Comparison of ENCODE assay signal across 14 cellular contexts in the genomic region with DNA sequence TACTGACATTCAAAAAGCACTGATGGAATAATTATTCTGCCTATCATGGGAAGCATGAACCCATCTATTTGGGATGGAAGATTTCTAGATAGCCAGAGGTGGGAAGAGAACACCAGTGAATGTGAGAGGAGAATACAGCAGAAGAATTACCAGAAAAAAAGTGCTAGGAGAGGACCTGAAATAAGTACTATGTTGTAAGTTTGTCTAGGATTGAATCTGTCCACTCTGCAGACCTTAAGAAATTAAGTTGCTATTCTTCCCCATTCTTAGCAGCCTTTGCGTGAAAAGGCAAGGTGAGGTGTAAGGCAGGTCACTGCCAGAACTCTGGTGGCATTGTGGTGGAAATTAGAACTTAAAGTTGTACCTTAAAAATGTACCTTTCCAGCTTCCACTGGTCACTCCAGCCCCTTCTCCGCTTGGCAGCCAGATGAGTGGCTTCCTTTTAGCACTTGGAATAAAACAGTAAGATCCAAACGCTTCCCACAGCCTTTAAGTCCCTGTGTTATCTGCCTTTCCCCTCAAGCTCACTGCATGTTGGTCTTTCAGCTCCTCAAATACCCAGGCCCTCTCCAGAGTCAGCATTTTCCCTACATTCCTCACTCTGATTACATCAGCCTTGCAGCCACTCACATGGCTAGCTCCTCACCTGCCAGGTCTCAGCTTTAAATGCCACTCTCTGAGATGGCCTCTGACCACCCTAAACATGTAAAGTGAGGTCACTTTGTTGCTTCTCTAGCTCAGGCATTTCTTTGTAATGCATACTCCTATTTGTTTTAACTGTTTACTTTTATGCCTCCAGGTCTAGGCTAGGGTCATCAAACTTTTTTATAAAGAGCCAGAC.
DNase-seq lines count a peak whose midpoint lies in the region; ATAC-seq, FAIRE-seq and TF ChIP-seq lines count a peak whose summit lies in the region.
"Had no signal": no experiment of that assay in that cellular context is flagged by ENCODE, and none has a peak within 500 bp of the region (broad histone marks: within the 10 kb centered on the region; RNA-seq: fewer than 3 reads in every experiment).

No MANE protein-coding gene starts in this region.

- H3K27ac ChIP-seq in HUES48 (ENCODE audit: low read depth, low read length) = peak overlapping the region; percentile 90
- H3K27ac ChIP-seq in HepG2 (ENCODE audit: extremely low read length, insufficient read depth, low read length) = peak overlapping the region; percentile 30
- H3K27ac ChIP-seq: testis had no signal

- H3K36me3 Mint-ChIP-seq in Caco-2 (ENCODE audit: insufficient read depth, unreplicated experiment) = peaks cover 68% of the 10 kb centered on the region
- H3K36me3 Mint-ChIP-seq in activated naive CD8-positive, alpha-beta T cell treated with anti-CD3 and anti-CD28 coated beads, Interleukin-2, amount 50 U/mL, for 24 hours (ENCODE audit: low read depth) = peaks cover 49% of the 10 kb centered on the region

- peaks cover 6% of the 10 kb centered on the region for H3K4me1 ChIP-seq in Caco-2
- H3K4me1 ChIP-seq in HUES48 (ENCODE audit: control insufficient read depth, insufficient read depth, low read length) = peaks cover 46% of the 10 kb centered on the region
- peaks cover 49% of the 10 kb centered on the region for H3K4me1 ChIP-seq in HepG2 (ENCODE audit: insufficient read depth, low read length)

- H3K27me3 Mint-ChIP-seq in Caco-2 (ENCODE audit: insufficient read depth, unreplicated experiment) = no peaks in the 10 kb centered on the region
- no peaks in the 10 kb centered on the region for H3K27me3 Mint-ChIP-seq in activated naive CD8-positive, alpha-beta T cell treated with anti-CD3 and anti-CD28 coated beads, Interleukin-2, amount 50 U/mL, for 24 hours

- no peak for TF ChIP-seq EP300 in HepG2 (IDR thresholded peaks at IDR 0.05; ENCODE audit: low read depth in 2 of 2, low read length in 2 of 2)
- no peak for TF ChIP-seq EP300 in HepG2 (CRISPR knock-in tag; IDR thresholded peaks at IDR 0.05; ENCODE audit: borderline replicate concordance)

- no peak for TF ChIP-seq CTCF in Caco-2 (IDR thresholded peaks at IDR 0.05; ENCODE audit: insufficient read depth in 1 of 2, low read depth in 1 of 2, low read length in 1 of 2, severe bottlenecking in 1 of 2, unreplicated experiment in 1 of 2)
- no peak for TF ChIP-seq CTCF in HepG2 (CRISPR knock-in tag; IDR thresholded peaks at IDR 0.05)

- peaks cover 15% of the 10 kb centered on the region; the same call in 1 of the 2 replicates for H4K20me1 ChIP-seq in HepG2 (ENCODE audit: insufficient read depth, low read length)

- CTCF ChIA-PET in Caco-2 (lab: Charles Lee) = no interaction called here
- CTCF ChIA-PET in HepG2 (lab: Yijun Ruan, JAX; ENCODE audit: low intra/inter-chr PET ratio, low total read pairs) = no interaction called here

- 83% methylated on average over 3 of the region's 3 CpGs for WGBS in HepG2 (ENCODE audit: low lambda C conversion rate)

- no peak for TF ChIP-seq RAD21 in HepG2 (CRISPR knock-in tag; IDR thresholded peaks at IDR 0.05)

- H2AFZ ChIP-seq in HepG2 (ENCODE audit: low read length) = no peak overlapping the region

- H3K9ac ChIP-seq in HUES48 (ENCODE audit: low read depth, low read length) (peak overlapping the region; percentile 60), HepG2 (ENCODE audit: insufficient read depth, low read depth, low read length) (no peak overlapping the region)

- H3K27me3 ChIP-seq in Caco-2 (replicated peaks; ENCODE audit: control insufficient read depth, insufficient read depth, low read length) (no peaks in the 10 kb centered on the region), HUES48 (ENCODE audit: control insufficient read depth, insufficient read depth, low read length) (no peaks in the 10 kb centered on the region), HepG2 (ENCODE audit: control insufficient read depth in 1 of 2, insufficient read depth in 2 of 2, low read length in 2 of 2) (peaks cover 0 to 4% of the 10 kb centered on the region in 2 experiments; a peak in 1 of 5 replicates)
- H3K27me3 ChIP-seq: testis had no signal

- no peak for FAIRE-seq in HepG2 (lab: Jason Lieb, UNC)

- no peaks in the 10 kb centered on the region for H3K9me3 ChIP-seq in Caco-2
- no peaks in the 10 kb centered on the region for H3K9me3 ChIP-seq in HUES48 (ENCODE audit: control insufficient read depth, insufficient read depth, low read length)
- H3K9me3 ChIP-seq in HepG2 (ENCODE audit: low read length) = no peaks in the 10 kb centered on the region
- H3K9me3 ChIP-seq: testis had no signal

- ATAC-seq in activated naive CD8-positive, alpha-beta T cell treated with anti-CD3 and anti-CD28 coated beads, Interleukin-2, amount 50 U/mL, for 24 hours = no peak
- peak; percentile 68 for ATAC-seq in HepG2
- no peak for ATAC-seq in HG02840 (IDR thresholded peaks at IDR 0.05; ENCODE audit: low FRiP score, unreplicated experiment)
- ATAC-seq in GM18907 (IDR thresholded peaks at IDR 0.05; ENCODE audit: unreplicated experiment) = no peak
- no peak for ATAC-seq in HG03097 (IDR thresholded peaks at IDR 0.05; ENCODE audit: low FRiP score, unreplicated experiment)

- POLR2A ChIA-PET in Caco-2 (lab: Charles Lee) (interaction anchor here (0.6 kb wide), 1 partner anchor 389 kb away, joined by 3 read pairs; no protein-coding TSS in a partner anchor), HepG2 (lab: Yijun Ruan, JAX) (no interaction called here)

- DNase-seq in Caco-2 (peak; percentile 42 to 53), HepG2 (ENCODE audit: low spot score) (peak; percentile 41), OCI-M1 (lab: John Stamatoyannopoulos, UW) (no peak)
- no peak for DNase-seq in activated naive CD8-positive, alpha-beta T cell treated with anti-CD3 and anti-CD28 coated beads, Interleukin-2, amount 50 U/mL, for 24 hours
- DNase-seq: central memory CD4-positive, alpha-beta T cell; NCI-H1105 treated with DMSO at 0.1 percent for 48 hours; stimulated activated CD4-positive, alpha-beta T cell treated with anti-CD3 and anti-CD28 coated beads, Interleukin-4, amount 100 ng/mL, for 1 hour; testis had no signal

- H3K36me3 ChIP-seq in Caco-2 (ENCODE audit: control insufficient read depth, insufficient read depth, low read length) = peaks cover 5% of the 10 kb centered on the region
- peaks cover 45% of the 10 kb centered on the region for H3K36me3 ChIP-seq in HUES48 (ENCODE audit: control insufficient read depth, insufficient read depth, low read length)
- peaks cover 5 to 26% of the 10 kb centered on the region in 2 experiments for H3K36me3 ChIP-seq in HepG2 (replicated peaks in 1 of 2; ENCODE audit: control insufficient read depth in 1 of 2, insufficient read depth in 2 of 2, low read length in 2 of 2)

- in situ Hi-C loops in HepG2 (cut with HindIII; ENCODE audit: extremely low pct_ligation_motif_present, low pct_unique_long_range_greater_than_20kb) = no loop called here

- H3K4me2 ChIP-seq in HepG2 (ENCODE audit: low read depth, low read length) = no peak overlapping the region

- intact Hi-C loops in Caco-2 (cut with micrococcal nuclease; ENCODE audit: unreplicated experiment) (no loop called here), HepG2 (cut with micrococcal nuclease; ENCODE audit: unreplicated experiment) (loop anchor here (10.0 kb wide), 2 partner anchors 799 to 1411 kb away; no protein-coding TSS in a partner anchor)

- BruUV-seq in Caco-2 (replicated peaks; lab: Mats Ljungman, UMichigan) (TSS peak; percentile 84), HepG2 (replicated peaks; lab: Mats Ljungman, UMichigan) (no TSS peak)

- no peaks in the 10 kb centered on the region for H3K9me3 Mint-ChIP-seq in Caco-2 (ENCODE audit: unreplicated experiment)
- no peaks in the 10 kb centered on the region for H3K9me3 Mint-ChIP-seq in activated naive CD8-positive, alpha-beta T cell treated with anti-CD3 and anti-CD28 coated beads, Interleukin-2, amount 50 U/mL, for 24 hours
- H3K9me3 Mint-ChIP-seq: T-helper 2 cell treated with Interferon-gamma antibody and Interleukin-4, amounts not matched to agents 5 μg/mL and 100 μg/mL, for 36 hours had no signal

- peaks cover 16% of the 10 kb centered on the region for H3K79me2 ChIP-seq in HepG2 (ENCODE audit: insufficient read depth, low read length)

- peak overlapping the region; percentile 89 for H3K27ac Mint-ChIP-seq in Caco-2 (ENCODE audit: unreplicated experiment)
- H3K27ac Mint-ChIP-seq in activated naive CD8-positive, alpha-beta T cell treated with anti-CD3 and anti-CD28 coated beads, Interleukin-2, amount 50 U/mL, for 24 hours = peak overlapping the region; percentile 67
- H3K27ac Mint-ChIP-seq: T-helper 2 cell treated with Interferon-gamma antibody and Interleukin-4, amounts not matched to agents 5 μg/mL and 100 μg/mL, for 36 hours had no signal

- H3K4me3 Mint-ChIP-seq in Caco-2 (ENCODE audit: unreplicated experiment) = no peak overlapping the region
- no peak overlapping the region for H3K4me3 Mint-ChIP-seq in activated naive CD8-positive, alpha-beta T cell treated with anti-CD3 and anti-CD28 coated beads, Interleukin-2, amount 50 U/mL, for 24 hours
- H3K4me3 Mint-ChIP-seq: T-helper 2 cell treated with Interferon-gamma antibody and Interleukin-4, amounts not matched to agents 5 μg/mL and 100 μg/mL, for 36 hours had no signal

- H3K4me3 ChIP-seq in Caco-2 (ENCODE audit: low read depth, low read length) = no peak overlapping the region
- H3K4me3 ChIP-seq in HUES48 (ENCODE audit: low read depth, low read length) = no peak overlapping the region; the same call in 1 of the 2 replicates
- H3K4me3 ChIP-seq in HepG2 (replicated peaks in 1 of 3; ENCODE audit: insufficient read depth in 1 of 3, low read depth in 2 of 3, low read length in 3 of 3) = no peak overlapping the region
- H3K4me3 ChIP-seq: lung, testis had no signal

- no peak; a peak in 3 of 4 replicates for TF ChIP-seq POLR2A in HepG2 (IDR thresholded peaks at IDR 0.05; ENCODE audit: insufficient read depth in 1 of 2, low read depth in 2 of 2, low read length in 2 of 2)

- peaks cover 22% of the 10 kb centered on the region for H3K4me1 Mint-ChIP-seq in Caco-2 (ENCODE audit: low read depth, unreplicated experiment)
- H3K4me1 Mint-ChIP-seq in activated naive CD8-positive, alpha-beta T cell treated with anti-CD3 and anti-CD28 coated beads, Interleukin-2, amount 50 U/mL, for 24 hours = peaks cover 24% of the 10 kb centered on the region

TF ChIP-seq in HepG2, 621 proteins besides CTCF, POLR2A, EP300 and RAD21 (continues in another document):
- TF ChIP-seq TEAD3 (CRISPR knock-in tag; optimal IDR thresholded peaks at IDR 0.05; ENCODE audit: borderline replicate concordance) = peak; percentile 72
- TF ChIP-seq SSRP1 (CRISPR knock-in tag; IDR thresholded peaks at IDR 0.05) = peak; percentile 39; the same call in 1 of the 2 replicates
- no peak for TF ChIP-seq ZNF547 (CRISPR knock-in tag; IDR thresholded peaks at IDR 0.05)
- TF ChIP-seq POLR2G (IDR thresholded peaks at IDR 0.05; ENCODE audit: low read depth, low read length) = peak; percentile 61; the same call in 1 of the 2 replicates

Comparison
In these comparisons a context has a peak if more than half of its experiments do, and no peak if none do; other contexts are left out.
1. DNase-seq: peak in Caco-2 (2 of 2) and HepG2 (single experiment); none in activated naive CD8-positive, alpha-beta T cell treated with anti-CD3 and anti-CD28 coated beads, Interleukin-2, amount 50 U/mL, for 24 hours (single experiment) and OCI-M1 (single experiment).